Comparison of ENCODE assay signal across 8 cellular contexts in genomic region chr1:19597463-19598309, GRCh38. TPM values are rescaled to one million over a fixed set of nuclear protein-coding genes. Genes with fewer than 3 reads are reported as not detected.
DNase-seq lines count a peak whose midpoint lies in the region; ATAC-seq and TF ChIP-seq lines count a peak whose summit lies in the region.

No MANE protein-coding gene starts in this region.

- intact Hi-C loops in left colon (cut with DNase I, micrococcal nuclease), result no loop called here

- ATAC-seq in GM18861 (IDR thresholded peaks at IDR 0.05; ENCODE audit: unreplicated experiment), result peak; percentile 8
- ATAC-seq in left colon, result peak; percentile 58
- no peak for ATAC-seq in HG03108 (IDR thresholded peaks at IDR 0.05; ENCODE audit: unreplicated experiment)

- no peak for TF ChIP-seq CTCF in AG10803 (conservative IDR thresholded peaks at IDR 0.05; ENCODE audit: low read length)

- H3K27ac ChIP-seq in caudate nucleus (ENCODE audit: low read depth, low read length), result peak overlapping the region; percentile 84

- DNase-seq in AG10803 (ENCODE audit: low read depth) (peak; percentile 29), OCI-M1 (lab: John Stamatoyannopoulos, UW) (peak; percentile 57), caudate nucleus (lab: John Stamatoyannopoulos, UW) (peak in 3 of 61 donors; percentile 27 to 37 (median 31)), left colon (peak in 1 of 2 donors; percentile 71), NCI-H1436 (lab: John Stamatoyannopoulos, UW) (no peak)
- DNase-seq in stimulated activated naive CD4-positive, alpha-beta T cell treated with Interleukin-2 at 50 U/mL for 16 hours (lab: John Stamatoyannopoulos, UW), result peak; percentile 50

- H3K4me3 ChIP-seq in AG10803 (ENCODE audit: low read length), result peak overlapping the region; percentile 83

RNA-seq across cellular contexts. Expression of gene NBL1, which starts 46.4 kb away (rescaled TPM):
- 100 to 1,000 TPM; 373 to 391 TPM for total RNA-seq in left colon
